In the genomic region with DNA sequence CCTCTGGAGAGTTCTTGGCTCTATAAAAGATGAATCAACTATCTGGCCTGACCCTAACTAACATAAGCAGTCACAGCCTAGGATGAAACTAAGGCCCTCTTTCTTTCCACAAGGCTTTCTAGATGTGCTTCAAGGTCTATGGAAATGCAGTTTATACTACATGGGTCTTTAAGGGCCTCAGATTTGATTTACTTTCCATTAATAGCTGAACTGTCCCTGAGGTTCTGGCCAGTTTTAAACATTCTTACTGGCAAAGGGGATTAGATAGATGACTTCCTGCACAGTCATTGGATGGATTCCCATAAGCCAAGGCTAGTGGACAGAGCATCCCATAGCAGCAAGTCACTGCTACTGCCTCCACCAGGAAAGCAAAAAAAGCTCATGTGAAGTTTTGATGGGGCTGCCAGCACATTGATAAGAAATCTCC, we compare ENCODE assay signal across 13 cellular contexts. TPM values are rescaled to one million over a fixed set of nuclear protein-coding genes. Genes with fewer than 3 reads are reported as not detected.
DNase-seq lines count a peak whose midpoint lies in the region; ATAC-seq, FAIRE-seq and TF ChIP-seq lines count a peak whose summit lies in the region.
"Had no signal": no experiment of that assay in that cellular context is flagged by ENCODE, and none has a peak within 500 bp of the region (broad histone marks: within the 10 kb centered on the region; RNA-seq: fewer than 3 reads in every experiment).

No MANE protein-coding gene starts in this region.

- H3K36me3 ChIP-seq in kidney (ENCODE audit: control insufficient read depth in 1 of 2, insufficient read depth in 2 of 2, low read length in 2 of 2), result no peaks in the 10 kb centered on the region

- no peak overlapping the region for H3K27ac Mint-ChIP-seq in activated naive CD8-positive, alpha-beta T cell treated with anti-CD3 and anti-CD28 coated beads, Interleukin-2, amount 50 U/mL, for 24 hours
- H3K27ac Mint-ChIP-seq in effector memory CD8-positive, alpha-beta T cell, result peak overlapping the region in 1 of 2 donors; percentile 50
- H3K27ac Mint-ChIP-seq: activated T-cell treated with anti-CD3 and anti-CD28 coated beads, Interleukin-2, amount 50 U/mL, for 72 hours had no signal

- no peaks in the 10 kb centered on the region for H3K36me3 Mint-ChIP-seq in activated naive CD8-positive, alpha-beta T cell treated with anti-CD3 and anti-CD28 coated beads, Interleukin-2, amount 50 U/mL, for 24 hours (ENCODE audit: low read depth)
- no peaks in the 10 kb centered on the region for H3K36me3 Mint-ChIP-seq in effector memory CD8-positive, alpha-beta T cell (ENCODE audit: insufficient read depth)

- TF ChIP-seq CTCF in kidney (IDR thresholded peaks at IDR 0.05; ENCODE audit: borderline replicate concordance, extremely low read depth, insufficient read depth) (no peak), omental fat pad (IDR thresholded peaks at IDR 0.05) (no peak)

- no peak overlapping the region for H3K9ac ChIP-seq in kidney (ENCODE audit: low read length in 2 of 2)

- H3K27me3 Mint-ChIP-seq in activated naive CD8-positive, alpha-beta T cell treated with anti-CD3 and anti-CD28 coated beads, Interleukin-2, amount 50 U/mL, for 24 hours, result no peaks in the 10 kb centered on the region
- no peaks in the 10 kb centered on the region for H3K27me3 Mint-ChIP-seq in effector memory CD8-positive, alpha-beta T cell

- H3K9me3 Mint-ChIP-seq in activated naive CD8-positive, alpha-beta T cell treated with anti-CD3 and anti-CD28 coated beads, Interleukin-2, amount 50 U/mL, for 24 hours, result no peaks in the 10 kb centered on the region
- no peaks in the 10 kb centered on the region for H3K9me3 Mint-ChIP-seq in effector memory CD8-positive, alpha-beta T cell

- H3K4me1 Mint-ChIP-seq in activated naive CD8-positive, alpha-beta T cell treated with anti-CD3 and anti-CD28 coated beads, Interleukin-2, amount 50 U/mL, for 24 hours, result peaks cover 45% of the 10 kb centered on the region
- peaks cover 3 to 5% of the 10 kb centered on the region in 2 donors for H3K4me1 Mint-ChIP-seq in effector memory CD8-positive, alpha-beta T cell (ENCODE audit: low read depth in 2 of 2)

- H3K4me3 Mint-ChIP-seq in activated naive CD8-positive, alpha-beta T cell treated with anti-CD3 and anti-CD28 coated beads, Interleukin-2, amount 50 U/mL, for 24 hours, result peak overlapping the region; percentile 7
- no peak overlapping the region for H3K4me3 Mint-ChIP-seq in effector memory CD8-positive, alpha-beta T cell

- intact Hi-C loops in kidney (cut with DNase I), result no loop called here

- no peak for FAIRE-seq in kidney (lab: Jason Lieb, UNC)
- FAIRE-seq: colon had no signal

- peak; percentile 82 for DNase-seq in GM04504 (ENCODE audit: low read depth)
- no peak for DNase-seq in activated naive CD8-positive, alpha-beta T cell treated with anti-CD3 and anti-CD28 coated beads, Interleukin-2, amount 50 U/mL, for 24 hours
- DNase-seq in kidney, result no peak
- peak; percentile 55 for DNase-seq in stromal cell of bone marrow (ENCODE audit: low read depth)
- no peak for DNase-seq in omental fat pad (ENCODE audit: low spot score)
- DNase-seq in effector memory CD8-positive, alpha-beta T cell, result no peak
- DNase-seq in stimulated activated CD4-positive, alpha-beta T cell treated with anti-CD3 and anti-CD28 coated beads, Interleukin-4, amount 100 ng/mL, for 24 hours, result no peak
- DNase-seq: activated T-cell treated with anti-CD3 and anti-CD28 coated beads, Interleukin-2, amount 50 U/mL, for 72 hours; DND-41; hypothalamus; naive B cell; T-helper 9 cell had no signal

- H3K27ac ChIP-seq in kidney (ENCODE audit: low read depth in 2 of 2, low read length in 2 of 2), result peak overlapping the region; percentile 39 to 70

- H3K4me3 ChIP-seq in kidney (ENCODE audit: low read length in 2 of 2), result no peak overlapping the region

- H3K4me1 ChIP-seq in kidney (ENCODE audit: control insufficient read depth in 1 of 2, insufficient read depth in 1 of 2, low read depth in 1 of 2, low read length in 2 of 2), result peaks cover 0 to 8% of the 10 kb centered on the region in 2 donors

- ATAC-seq in activated naive CD8-positive, alpha-beta T cell treated with anti-CD3 and anti-CD28 coated beads, Interleukin-2, amount 50 U/mL, for 24 hours, result no peak
- ATAC-seq in omental fat pad (ENCODE audit: low FRiP score), result no peak
- no peak for ATAC-seq in effector memory CD8-positive, alpha-beta T cell (replicated peaks)
- ATAC-seq: activated T-cell treated with anti-CD3 and anti-CD28 coated beads, Interleukin-2, amount 50 U/mL, for 72 hours had no signal

- H3K9me3 ChIP-seq in kidney (ENCODE audit: control insufficient read depth in 1 of 2, low read length in 2 of 2), result no peaks in the 10 kb centered on the region

RNA-seq across cellular contexts. Expression of gene LCLAT1, which starts 38.1 kb away (rescaled TPM):
- total RNA-seq in kidney (19.4 TPM), omental fat pad (10 to 100 TPM in 2 of 4 donors, 1 to 10 TPM in 2; 6.7 to 10.9 (median 8.7) TPM)
- polyA plus RNA-seq in kidney (ENCODE audit: insufficient read depth, low read depth, low replicate concordance), result 5.6 TPM

Comparison
In these comparisons a context has a peak if more than half of its experiments do, and no peak if none do; other contexts are left out.
1. DNase-seq: peak in GM04504 (single experiment) and stromal cell of bone marrow (single experiment); none in activated naive CD8-positive, alpha-beta T cell treated with anti-CD3 and anti-CD28 coated beads, Interleukin-2, amount 50 U/mL, for 24 hours (single experiment), kidney (single experiment), omental fat pad (single experiment), effector memory CD8-positive, alpha-beta T cell (0 of 3) and stimulated activated CD4-positive, alpha-beta T cell treated with anti-CD3 and anti-CD28 coated beads, Interleukin-4, amount 100 ng/mL, for 24 hours (single experiment).